In genomic region chr4:4395849-4396627, GRCh38 we compare ENCODE assay signal across 8 cellular contexts. TPM values are rescaled to one million over a fixed set of nuclear protein-coding genes. Genes with fewer than 3 reads are reported as not detected.
DNase-seq lines count a peak whose midpoint lies in the region; ATAC-seq lines count a peak whose summit lies in the region.

No MANE protein-coding gene starts in this region.

- intact Hi-C loops in cardiac septum (cut with DNase I) = no loop called here

- peak; percentile 15 for DNase-seq in COR-L47 (lab: John Stamatoyannopoulos, UW)
- peak; percentile 92 for DNase-seq in NCI-H82 (lab: John Stamatoyannopoulos, UW)
- DNase-seq in inferior parietal cortex (ENCODE audit: extremely low spot score) = peak; percentile 63
- no peak for DNase-seq in activated CD4-positive, alpha-beta T cell treated with anti-CD3 and anti-CD28 coated beads for 48 hours
- no peak for DNase-seq in cardiac septum (ENCODE audit: low spot score)
- DNase-seq in cerebellar nuclear complex (lab: John Stamatoyannopoulos, UW) = no peak

- ATAC-seq in GM21529 (IDR thresholded peaks at IDR 0.05; ENCODE audit: unreplicated experiment) = peak; percentile 78
- ATAC-seq in HG02840 (IDR thresholded peaks at IDR 0.05; ENCODE audit: low FRiP score, unreplicated experiment) = no peak

RNA-seq across cellular contexts. Expression of gene NSG1, which starts 9.1 kb away (rescaled TPM):
- 2.6 TPM for total RNA-seq in cardiac septum

Comparison
In these comparisons a context has a peak if more than half of its experiments do, and no peak if none do; other contexts are left out.
1. DNase-seq: peak in COR-L47 (single experiment), NCI-H82 (single experiment) and inferior parietal cortex (single experiment); none in activated CD4-positive, alpha-beta T cell treated with anti-CD3 and anti-CD28 coated beads for 48 hours (single experiment), cardiac septum (single experiment) and cerebellar nuclear complex (0 of 2).